ENCODE assay signal across 9 cellular contexts in genomic region chr2:202278944-202279343, GRCh38. TPM values are rescaled to one million over a fixed set of nuclear protein-coding genes. Genes with fewer than 3 reads are reported as not detected.
DNase-seq lines count a peak whose midpoint lies in the region; ATAC-seq, FAIRE-seq and TF ChIP-seq lines count a peak whose summit lies in the region.
"Had no signal": no experiment of that assay in that cellular context is flagged by ENCODE, and none has a peak within 500 bp of the region (broad histone marks: within the 10 kb centered on the region; RNA-seq: fewer than 3 reads in every experiment).

No MANE protein-coding gene starts in this region.

- H3K4me3 Mint-ChIP-seq in activated CD4-positive, alpha-beta memory T cell treated with anti-CD3 and anti-CD28 coated beads for 36 hours: no peak overlapping the region
- no peak overlapping the region for H3K4me3 Mint-ChIP-seq in activated CD4-positive, alpha-beta memory T cell treated with anti-CD3 and anti-CD28 coated beads, Interleukin-2, amount 10 ng/mL, durations not matched to agents 7 days and 5 days

- FAIRE-seq in bronchial epithelial cell (lab: Jason Lieb, UNC): no peak
- FAIRE-seq: GM18507 had no signal

- peaks cover 55% of the 10 kb centered on the region for H3K36me3 Mint-ChIP-seq in activated CD4-positive, alpha-beta memory T cell treated with anti-CD3 and anti-CD28 coated beads for 36 hours
- H3K36me3 Mint-ChIP-seq in activated CD4-positive, alpha-beta memory T cell treated with anti-CD3 and anti-CD28 coated beads, Interleukin-2, amount 10 ng/mL, durations not matched to agents 7 days and 5 days (ENCODE audit: low read depth): peaks cover 51% of the 10 kb centered on the region

- TF ChIP-seq RAD21 in liver (IDR thresholded peaks at IDR 0.05): peak; percentile 68 to 77

- no peaks in the 10 kb centered on the region for H3K27me3 Mint-ChIP-seq in activated CD4-positive, alpha-beta memory T cell treated with anti-CD3 and anti-CD28 coated beads for 36 hours
- no peaks in the 10 kb centered on the region for H3K27me3 Mint-ChIP-seq in activated CD4-positive, alpha-beta memory T cell treated with anti-CD3 and anti-CD28 coated beads, Interleukin-2, amount 10 ng/mL, durations not matched to agents 7 days and 5 days

- POLR2A ChIA-PET in activated CD4-positive, alpha-beta memory T cell treated with anti-CD3 and anti-CD28 coated beads for 36 hours (lab: Charles Lee): interaction anchor here (1.3 to 6.2 kb wide), 4 partner anchors 9 to 20 kb away, joined by 3 to 134 read pairs (median 10); partner anchors contain the start of gene NOP58
- POLR2A ChIA-PET in activated CD4-positive, alpha-beta memory T cell treated with anti-CD3 and anti-CD28 coated beads, Interleukin-2, amount 10 ng/mL, durations not matched to agents 7 days and 5 days (lab: Charles Lee): interaction anchor here (1.0 to 6.9 kb wide), 4 partner anchors 8 to 13 kb away, joined by 4 to 100 read pairs (median 8); partner anchors contain the start of gene NOP58

- peaks cover 12% of the 10 kb centered on the region for H3K36me3 ChIP-seq in bronchial epithelial cell (ENCODE audit: control insufficient read depth, insufficient read depth, low read length)
- H3K36me3 ChIP-seq in liver (ENCODE audit: control insufficient read depth in 4 of 4, insufficient read depth in 3 of 4, low read depth in 1 of 4, low read length in 3 of 4): peaks cover 10 to 48% (median 24%) of the 10 kb centered on the region in 4 donors
- H3K36me3 ChIP-seq in effector memory CD4-positive, alpha-beta T cell (ENCODE audit: control insufficient read depth, insufficient read depth, low read length): peaks cover 68% of the 10 kb centered on the region

- ATAC-seq in GM21515 (IDR thresholded peaks at IDR 0.05; ENCODE audit: unreplicated experiment): no peak

- H3K9me3 ChIP-seq in liver (ENCODE audit: control insufficient read depth in 4 of 4, low read length in 3 of 4): no peaks in the 10 kb centered on the region
- H3K9me3 ChIP-seq in effector memory CD4-positive, alpha-beta T cell (ENCODE audit: control insufficient read depth, low read length): no peaks in the 10 kb centered on the region

- H3K4me1 ChIP-seq in liver (ENCODE audit: control insufficient read depth in 4 of 4, insufficient read depth in 4 of 4, low read length in 3 of 4): peaks cover 0 to 12% (median 6%) of the 10 kb centered on the region in 4 donors
- no peaks in the 10 kb centered on the region for H3K4me1 ChIP-seq in effector memory CD4-positive, alpha-beta T cell (ENCODE audit: control insufficient read depth, insufficient read depth, low read length, poor library complexity, severe bottlenecking)

- TF ChIP-seq CTCF in bronchial epithelial cell (IDR thresholded peaks at IDR 0.05; ENCODE audit: insufficient read depth, low read length, severe bottlenecking) (peak; percentile 28), liver (IDR thresholded peaks at IDR 0.05; ENCODE audit: low read depth, low read length, missing input control) (peak; percentile 34)

- H3K27ac Mint-ChIP-seq in activated CD4-positive, alpha-beta memory T cell treated with anti-CD3 and anti-CD28 coated beads for 36 hours: peak overlapping the region; percentile 89
- no peak overlapping the region for H3K27ac Mint-ChIP-seq in activated CD4-positive, alpha-beta memory T cell treated with anti-CD3 and anti-CD28 coated beads, Interleukin-2, amount 10 ng/mL, durations not matched to agents 7 days and 5 days

- DNase-seq in activated CD4-positive, alpha-beta memory T cell treated with anti-CD3 and anti-CD28 coated beads for 36 hours: no peak
- DNase-seq in activated CD4-positive, alpha-beta memory T cell treated with anti-CD3 and anti-CD28 coated beads, Interleukin-2, amount 10 ng/mL, durations not matched to agents 7 days and 5 days: no peak
- DNase-seq in NCI-H2196 (lab: John Stamatoyannopoulos, UW; ENCODE audit: unreplicated experiment) (peak; percentile 61), bronchial epithelial cell (ENCODE audit: low read depth) (peak; percentile 59)
- no peak for DNase-seq in effector memory CD4-positive, alpha-beta T cell
- no peak for DNase-seq in activated naive CD4-positive, alpha-beta T cell treated with anti-CD3 and anti-CD28 coated beads, Interleukin-2, amount 50 U/mL, for 16 hours

- no peak overlapping the region for H3K4me3 ChIP-seq in bronchial epithelial cell (ENCODE audit: low read depth, low read length)
- no peak overlapping the region for H3K4me3 ChIP-seq in liver (ENCODE audit: low read depth in 1 of 3, low read length in 3 of 3)
- no peak overlapping the region for H3K4me3 ChIP-seq in effector memory CD4-positive, alpha-beta T cell (ENCODE audit: insufficient read depth, low read depth, low read length, poor library complexity, severe bottlenecking)

- H3K9me3 Mint-ChIP-seq in activated CD4-positive, alpha-beta memory T cell treated with anti-CD3 and anti-CD28 coated beads for 36 hours: no peaks in the 10 kb centered on the region
- H3K9me3 Mint-ChIP-seq in activated CD4-positive, alpha-beta memory T cell treated with anti-CD3 and anti-CD28 coated beads, Interleukin-2, amount 10 ng/mL, durations not matched to agents 7 days and 5 days: no peaks in the 10 kb centered on the region

- H3K27ac ChIP-seq in liver (ENCODE audit: low read depth in 1 of 2, low read length in 2 of 2): peak overlapping the region; percentile 80 to 91
- H3K27ac ChIP-seq in effector memory CD4-positive, alpha-beta T cell (ENCODE audit: insufficient read depth, low read length, poor library complexity, severe bottlenecking): no peak overlapping the region

- H3K27me3 ChIP-seq in bronchial epithelial cell (ENCODE audit: control insufficient read depth, insufficient read depth, low read length): no peaks in the 10 kb centered on the region
- H3K27me3 ChIP-seq in liver (ENCODE audit: control insufficient read depth in 4 of 4, insufficient read depth in 4 of 4, low read length in 3 of 4): no peaks in the 10 kb centered on the region
- no peaks in the 10 kb centered on the region for H3K27me3 ChIP-seq in effector memory CD4-positive, alpha-beta T cell (replicated peaks; ENCODE audit: control insufficient read depth, insufficient read depth, low read length, poor library complexity, severe bottlenecking)

- CTCF ChIA-PET in activated CD4-positive, alpha-beta memory T cell treated with anti-CD3 and anti-CD28 coated beads for 36 hours (lab: Charles Lee): interaction anchor here (0.9 to 3.5 kb wide), 6 partner anchors 8 to 29 kb away, joined by 4 to 17 read pairs (median 5); no protein-coding TSS in a partner anchor
- CTCF ChIA-PET in activated CD4-positive, alpha-beta memory T cell treated with anti-CD3 and anti-CD28 coated beads, Interleukin-2, amount 10 ng/mL, durations not matched to agents 7 days and 5 days (lab: Charles Lee): interaction anchor here (0.6 to 2.2 kb wide), 6 partner anchors 9 to 81 kb away, joined by 3 to 9 read pairs (median 3); no protein-coding TSS in a partner anchor

- H3K4me1 Mint-ChIP-seq in activated CD4-positive, alpha-beta memory T cell treated with anti-CD3 and anti-CD28 coated beads for 36 hours (ENCODE audit: low read depth): peaks cover 60% of the 10 kb centered on the region
- peaks cover 41% of the 10 kb centered on the region for H3K4me1 Mint-ChIP-seq in activated CD4-positive, alpha-beta memory T cell treated with anti-CD3 and anti-CD28 coated beads, Interleukin-2, amount 10 ng/mL, durations not matched to agents 7 days and 5 days

- intact Hi-C loops in activated CD4-positive, alpha-beta memory T cell treated with anti-CD3 and anti-CD28 coated beads for 36 hours (cut with micrococcal nuclease): loop anchor here (1.0 to 10.0 kb wide), 6 partner anchors 14 to 1726 kb away; partner anchors contain the start of genes BMPR2, NBEAL1, NOP58 and STRADB

- 57% methylated on average over 1 of the region's 1 CpG for WGBS in liver

- peak overlapping the region in 1 of 2 donors; percentile 48 for H3K9ac ChIP-seq in liver (ENCODE audit: low read depth in 1 of 2, low read length in 2 of 2)

TF ChIP-seq in liver, 16 proteins besides CTCF, POLR2A, EP300 and RAD21:
- TF ChIP-seq ZBTB33 (IDR thresholded peaks at IDR 0.05): no peak
- peak; percentile 49 for TF ChIP-seq FOXA2 (IDR thresholded peaks at IDR 0.05)

RNA-seq across cellular contexts. Expression of gene NOP58, which starts 13.4 kb away (rescaled TPM):
- 100 to 1,000 TPM; 151 to 155 TPM for total RNA-seq in activated CD4-positive, alpha-beta memory T cell treated with anti-CD3 and anti-CD28 coated beads for 36 hours
- total RNA-seq in activated CD4-positive, alpha-beta memory T cell treated with anti-CD3 and anti-CD28 coated beads, Interleukin-2, amount 10 ng/mL, durations not matched to agents 7 days and 5 days: 100 to 1,000 TPM; 103 to 108 TPM
- total RNA-seq in bronchial epithelial cell (59.3 and 79.5 TPM in 2 replicates), liver (10 to 100 TPM; 35.2 to 54.1 TPM)
- 10 to 100 TPM; 20.7 to 38.4 TPM for polyA plus RNA-seq in liver

RNA-seq across cellular contexts. Expression of gene SUMO1, which starts 40.5 kb away (rescaled TPM):
- total RNA-seq in activated CD4-positive, alpha-beta memory T cell treated with anti-CD3 and anti-CD28 coated beads for 36 hours: 100 to 1,000 TPM; 114 to 119 TPM
- total RNA-seq in activated CD4-positive, alpha-beta memory T cell treated with anti-CD3 and anti-CD28 coated beads, Interleukin-2, amount 10 ng/mL, durations not matched to agents 7 days and 5 days: 100 to 1,000 TPM in 1 of 2 experiments, 10 to 100 TPM in 1; 99.7 to 103 TPM
- total RNA-seq in bronchial epithelial cell (97.7 and 108 TPM in 2 replicates), liver (10 to 100 TPM; 42.7 to 51.5 TPM)
- polyA plus RNA-seq in liver: 100 to 1,000 TPM in 1 of 2 donors, 10 to 100 TPM in 1; 51.4 to 139 TPM

Comparison
In these comparisons a context has a peak if more than half of its experiments do, and no peak if none do; other contexts are left out.
1. DNase-seq: peak in NCI-H2196 (single experiment) and bronchial epithelial cell (single experiment); none in activated CD4-positive, alpha-beta memory T cell treated with anti-CD3 and anti-CD28 coated beads for 36 hours (single experiment), activated CD4-positive, alpha-beta memory T cell treated with anti-CD3 and anti-CD28 coated beads, Interleukin-2, amount 10 ng/mL, durations not matched to agents 7 days and 5 days (single experiment), effector memory CD4-positive, alpha-beta T cell (0 of 3) and activated naive CD4-positive, alpha-beta T cell treated with anti-CD3 and anti-CD28 coated beads, Interleukin-2, amount 50 U/mL, for 16 hours (single experiment).